Comparison of ENCODE assay signal across 31 cellular contexts in the genomic region with DNA sequence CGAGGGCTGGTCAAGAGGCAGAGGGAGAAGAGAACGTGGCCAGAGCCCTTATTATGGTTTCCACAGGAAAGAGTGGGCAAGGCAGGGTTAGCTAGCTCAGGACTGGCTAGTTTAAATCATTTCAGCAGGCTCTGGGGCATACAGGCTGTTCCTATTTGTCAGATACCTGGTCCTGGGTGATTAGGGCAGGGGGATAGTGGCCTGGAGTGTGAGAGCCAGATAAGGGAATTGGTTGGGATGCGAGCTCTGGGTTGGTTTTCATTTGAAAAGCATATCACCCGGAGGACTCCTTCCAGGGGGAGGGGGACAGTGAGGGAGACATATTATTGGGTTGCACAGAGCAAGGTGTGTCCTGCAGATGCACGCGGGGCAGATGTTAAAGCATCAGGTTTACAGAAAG.
"Had no signal": no experiment of that assay in that cellular context is flagged by ENCODE, and none has a peak within 500 bp of the region (broad histone marks: within the 10 kb centered on the region; RNA-seq: fewer than 3 reads in every experiment).

No MANE protein-coding gene starts in this region.

- H3K4me3 ChIP-seq: left lung, lower lobe of right lung, neural progenitor cell, ovary, right atrium auricular region, right lobe of liver, smooth muscle cell, testis, thyroid gland, transverse colon, upper lobe of left lung, vagina had no signal

- H3K4me3 Mint-ChIP-seq: mesothelial cell of epicardium; nephron progenitor cell; neural progenitor cell; stimulated activated memory B cell treated with anti-CD40 and anti-IgM and Interleukin-4, amounts not matched to agents 10 μg/mL and 1 μg/mL and 100 μg/mL, for 72 hours; stimulated activated naive CD8-positive, alpha-beta T cell treated with anti-CD3 and anti-CD28 coated beads, Interleukin-15, amount 100 ng/mL, for 72 hours had no signal

- H3K36me3 ChIP-seq: left lung, lower lobe of right lung, neural progenitor cell, neutrophil, ovary, right atrium auricular region, right lobe of liver, thyroid gland, transverse colon, upper lobe of left lung, vagina had no signal

- H3K36me3 Mint-ChIP-seq: mesothelial cell of epicardium; natural killer cell; neural progenitor cell; stimulated activated memory B cell treated with anti-CD40 and anti-IgM and Interleukin-4, amounts not matched to agents 10 μg/mL and 1 μg/mL and 100 μg/mL, for 72 hours had no signal

- H3K9me3 Mint-ChIP-seq: mesothelial cell of epicardium; natural killer cell; nephron progenitor cell; neural progenitor cell; stimulated activated memory B cell treated with anti-CD40 and anti-IgM and Interleukin-4, amounts not matched to agents 10 μg/mL and 1 μg/mL and 100 μg/mL, for 72 hours; stimulated activated naive CD8-positive, alpha-beta T cell treated with anti-CD3 and anti-CD28 coated beads, Interleukin-15, amount 100 ng/mL, for 72 hours had no signal

- DNase-seq: kidney; left colon; left lung; lower lobe of right lung; mammary epithelial cell; mesendoderm; naive B cell; natural killer cell; nephron progenitor cell; occipital lobe; ovary; right lobe of liver; stimulated activated CD4-positive, alpha-beta T cell treated with anti-CD3 and anti-CD28 coated beads, Interleukin-1b, Interleukin-23, amount 100 ng/mL, for 48 hours; stimulated activated CD4-positive, alpha-beta T cell treated with anti-CD3 and anti-CD28 coated beads, Interleukin-2, amount 100 ng/mL, for 48 hours; stimulated activated CD4-positive, alpha-beta T cell treated with anti-CD3 and anti-CD28 coated beads, Interleukin-4, amount 100 ng/mL, for 4 hours; stimulated activated CD8-positive, alpha-beta memory T cell treated with anti-CD3 and anti-CD28 coated beads, Interleukin-4, amount 100 ng/mL, for 48 hours; stimulated activated naive CD4-positive, alpha-beta T cell treated with Interleukin-2 at 50 U/mL for 16 hours; stimulated activated naive CD8-positive, alpha-beta T cell treated with anti-CD3 and anti-CD28 coated beads, Interleukin-15, amount 100 ng/mL, for 72 hours; substantia nigra; testis; thyroid gland; transverse colon; upper lobe of left lung had no signal

- ATAC-seq: left colon; left lung; lower lobe of right lung; natural killer cell; right lobe of liver; stimulated activated memory B cell treated with anti-CD40 and anti-IgM and Interleukin-4, amounts not matched to agents 10 μg/mL and 1 μg/mL and 100 μg/mL, for 72 hours; stimulated activated naive CD8-positive, alpha-beta T cell treated with anti-CD3 and anti-CD28 coated beads, Interleukin-15, amount 100 ng/mL, for 72 hours had no signal

- H3K27me3 ChIP-seq: left lung, neural progenitor cell, neutrophil, ovary, right atrium auricular region, right lobe of liver, testis, thyroid gland, transverse colon, upper lobe of left lung, vagina had no signal

- H3K4me1 Mint-ChIP-seq: mesothelial cell of epicardium, neural progenitor cell had no signal

- H3K4me1 ChIP-seq: lower lobe of right lung, right atrium auricular region, right lobe of liver, testis, thyroid gland, vagina had no signal

- H2AFZ ChIP-seq: neural progenitor cell had no signal

- H3K9me3 ChIP-seq: left lung, lower lobe of right lung, neutrophil, ovary, right atrium auricular region, right lobe of liver, testis, thyroid gland, transverse colon, upper lobe of left lung, vagina had no signal

- H3K4me2 ChIP-seq: neural progenitor cell, smooth muscle cell had no signal

- H3K27ac Mint-ChIP-seq: mesothelial cell of epicardium; nephron progenitor cell; neural progenitor cell; progenitor cell of endocrine pancreas; stimulated activated memory B cell treated with anti-CD40 and anti-IgM and Interleukin-4, amounts not matched to agents 10 μg/mL and 1 μg/mL and 100 μg/mL, for 72 hours; stimulated activated naive CD8-positive, alpha-beta T cell treated with anti-CD3 and anti-CD28 coated beads, Interleukin-15, amount 100 ng/mL, for 72 hours had no signal

- H3K27ac ChIP-seq: left lung, lower lobe of right lung, neural progenitor cell, neutrophil, ovary, right atrium auricular region, right lobe of liver, testis, thyroid gland, transverse colon, upper lobe of left lung, vagina had no signal
